Comparison of ENCODE assay signal across 8 cellular contexts in the genomic region with DNA sequence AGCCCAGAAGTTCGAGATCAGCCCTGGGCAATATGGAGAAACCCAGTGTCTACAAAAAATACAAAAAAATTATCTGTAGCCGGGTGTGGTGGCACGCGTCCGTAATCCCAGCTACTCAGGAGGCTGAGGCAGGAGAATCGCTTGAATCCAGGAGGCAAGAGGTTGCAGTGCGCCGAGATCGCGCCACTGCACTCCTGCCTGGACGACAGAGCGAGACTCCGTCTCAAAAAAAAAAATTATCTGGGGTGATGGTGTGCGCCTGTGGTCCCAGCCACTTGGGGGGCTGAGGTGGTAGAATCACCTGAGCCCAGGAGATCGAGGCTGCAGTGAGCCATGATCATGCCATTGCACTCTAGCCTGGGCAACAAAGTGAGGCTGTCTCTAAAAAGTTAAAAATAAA. TPM values are rescaled to one million over a fixed set of nuclear protein-coding genes. Genes with fewer than 3 reads are reported as not detected.
A peak's percentile ranks its signal among the peaks of the same experiment; 100 is the strongest.
DNase-seq lines count a peak whose midpoint lies in the region; ATAC-seq, FAIRE-seq and TF ChIP-seq lines count a peak whose summit lies in the region.
"Not testable (repeated sequence)": the region's sequence is repeated elsewhere in the genome, so short reads cannot be mapped to it uniquely, and the experiment has no call there.

No MANE protein-coding gene starts in this region.

- TF ChIP-seq CTCF in brain (conservative IDR thresholded peaks at IDR 0.05); endothelial cell of umbilical vein (IDR thresholded peaks at IDR 0.05; ENCODE audit: extremely low read depth in 1 of 2, insufficient read depth in 1 of 2, low read depth in 1 of 2, low read length in 2 of 2); right atrium auricular region (IDR thresholded peaks at IDR 0.05); sigmoid colon (IDR thresholded peaks at IDR 0.05); tibial artery (IDR thresholded peaks at IDR 0.05): not testable (repeated sequence)

- not testable (repeated sequence) for H3K9me3 Mint-ChIP-seq in brain, naive B cell

- H3K9ac ChIP-seq in BLaER1 treated with 17β-estradiol and CSF1 and Interleukin-3, amounts not matched to agents 10 nM and 100 nM; Karpas-422 (ENCODE audit: low read length): not testable (repeated sequence)
- H3K9ac ChIP-seq in endothelial cell of umbilical vein (replicated peaks; ENCODE audit: extremely low read depth, insufficient read depth, low read length) = peak overlapping the region; percentile 91

- not testable (repeated sequence) for TF ChIP-seq POLR2A in endothelial cell of umbilical vein (IDR thresholded peaks at IDR 0.05; ENCODE audit: low read depth, low read length); sigmoid colon (IDR thresholded peaks at IDR 0.05)

- H3K4me3 Mint-ChIP-seq in brain = peak overlapping the region in 1 of 5 experiments; percentile 25
- not testable (repeated sequence) for H3K4me3 Mint-ChIP-seq in naive B cell

- not testable (repeated sequence) for H3K4me3 ChIP-seq in BLaER1 treated with 17β-estradiol and CSF1 and Interleukin-3, amounts not matched to agents 10 nM and 100 nM; Karpas-422 (ENCODE audit: low read length); endothelial cell of umbilical vein (replicated peaks in 1 of 3; ENCODE audit: insufficient read depth in 1 of 3, low read depth in 1 of 3, low read length in 3 of 3); right atrium auricular region; sigmoid colon; tibial artery

- not testable (repeated sequence) for H3K27me3 Mint-ChIP-seq in brain, naive B cell

- POLR2A ChIA-PET in endothelial cell of umbilical vein (lab: Charles Lee) = not testable (repeated sequence)

- H3K36me3 ChIP-seq in BLaER1 treated with 17β-estradiol and CSF1 and Interleukin-3, amounts not matched to agents 10 nM and 100 nM = peaks cover 8 to 26% (median 15%) of the 10 kb centered on the region in 11 experiments; a peak in 19 of 22 replicates
- not testable (repeated sequence) for H3K36me3 ChIP-seq in Karpas-422 (ENCODE audit: insufficient read depth, low read length); endothelial cell of umbilical vein (ENCODE audit: control insufficient read depth in 2 of 2, extremely low read depth in 1 of 2, insufficient read depth in 2 of 2, low read length in 2 of 2); right atrium auricular region; sigmoid colon; tibial artery

- H3K4me2 ChIP-seq in BLaER1 treated with 17β-estradiol and CSF1 and Interleukin-3, amounts not matched to agents 10 nM and 100 nM = peak overlapping the region in 10 of 11 experiments; percentile 7 to 73 (median 48); a peak in 14 of 22 replicates
- H3K4me2 ChIP-seq in Karpas-422 (ENCODE audit: low read depth, low read length, poor library complexity, severe bottlenecking) = peak overlapping the region; percentile 68
- H3K4me2 ChIP-seq in endothelial cell of umbilical vein (ENCODE audit: insufficient read depth, low read length) = not testable (repeated sequence)

- H3K4me1 Mint-ChIP-seq in brain (peaks cover 65% of the 10 kb centered on the region), naive B cell (peaks cover 57 to 84% (median 74%) of the 10 kb centered on the region in 3 donors)

- not testable (repeated sequence) for H3K9me2 ChIP-seq in Karpas-422 (replicated peaks; ENCODE audit: insufficient read depth, low read length)

- H3K27ac ChIP-seq in BLaER1 treated with 17β-estradiol and CSF1 and Interleukin-3, amounts not matched to agents 10 nM and 100 nM; Karpas-422 (ENCODE audit: low read length): not testable (repeated sequence)
- H3K27ac ChIP-seq in endothelial cell of umbilical vein (ENCODE audit: insufficient read depth, low read depth, low read length) = peak overlapping the region; percentile 98
- H3K27ac ChIP-seq in right atrium auricular region = peak overlapping the region; percentile 73 to 94
- H3K27ac ChIP-seq in sigmoid colon = peak overlapping the region; percentile 74 to 88 (median 85)
- peak overlapping the region; percentile 54 to 71 for H3K27ac ChIP-seq in tibial artery

- dilution Hi-C loops in endothelial cell of umbilical vein (cut with MboI; ENCODE audit: extremely low pct_ligation_motif_present, low sequenced_read_pairs) = not testable (repeated sequence)

- not testable (repeated sequence) for BruUV-seq in endothelial cell of umbilical vein (replicated peaks; lab: Mats Ljungman, UMichigan)

- intact Hi-C loops in endothelial cell of umbilical vein (cut with micrococcal nuclease); sigmoid colon (cut with DNase I); tibial artery (cut with DNase I; ENCODE audit: low total_unique reads): not testable (repeated sequence)

- H3K27ac Mint-ChIP-seq in brain (peak overlapping the region in 3 of 5 experiments; percentile 37 to 77 (median 55)), naive B cell (peak overlapping the region in 5 of 6 donors; percentile 47 to 100 (median 97))

- not testable (repeated sequence) for H3K9me3 ChIP-seq in BLaER1 treated with 17β-estradiol and CSF1 and Interleukin-3, amounts not matched to agents 10 nM and 100 nM (replicated peaks in 1 of 11); Karpas-422 (ENCODE audit: low read length); endothelial cell of umbilical vein (replicated peaks; ENCODE audit: control insufficient read depth, insufficient read depth, low read length); right atrium auricular region; sigmoid colon; tibial artery

- TF ChIP-seq EP300 in sigmoid colon (IDR thresholded peaks at IDR 0.05) = not testable (repeated sequence)

- H3K79me2 ChIP-seq in Karpas-422 (ENCODE audit: low read length) (peaks cover 94% of the 10 kb centered on the region), endothelial cell of umbilical vein (ENCODE audit: control insufficient read depth, insufficient read depth, low read length) (peaks cover 93% of the 10 kb centered on the region)

- H3K27me3 ChIP-seq in BLaER1 treated with 17β-estradiol and CSF1 and Interleukin-3, amounts not matched to agents 10 nM and 100 nM; Karpas-422 (ENCODE audit: low read length); endothelial cell of umbilical vein (ENCODE audit: control insufficient read depth in 2 of 2, insufficient read depth in 2 of 2, low read length in 2 of 2); right atrium auricular region; sigmoid colon; tibial artery: not testable (repeated sequence)

- DNase-seq in Karpas-422; endothelial cell of umbilical vein (ENCODE audit: low read depth, low spot score); right atrium auricular region (ENCODE audit: low spot score); naive B cell; sigmoid colon; tibial artery: not testable (repeated sequence)

- WGBS in sigmoid colon, 2 donors = 96 to 98% methylated on average over 15 of the region's 15 CpGs

- not testable (repeated sequence) for H3K9me1 ChIP-seq in endothelial cell of umbilical vein (replicated peaks; ENCODE audit: control insufficient read depth, extremely low read depth, insufficient read depth, low read length)

- FAIRE-seq in endothelial cell of umbilical vein (lab: Jason Lieb, UNC) = not testable (repeated sequence)

- not testable (repeated sequence) for H2AFZ ChIP-seq in Karpas-422 (ENCODE audit: low read length); endothelial cell of umbilical vein (ENCODE audit: low read depth, low read length)

- CTCF ChIA-PET in endothelial cell of umbilical vein (lab: Charles Lee) = interaction anchor here (1.0 kb wide), 1 partner anchor 11 kb away, joined by 4 read pairs; no protein-coding TSS in a partner anchor

- ATAC-seq in naive B cell (ENCODE audit: low read depth in 2 of 2) = not testable (repeated sequence)

- H3K36me3 Mint-ChIP-seq in brain = peaks cover 41% of the 10 kb centered on the region
- H3K36me3 Mint-ChIP-seq in naive B cell = not testable (repeated sequence)

- peaks cover 38 to 61% (median 49%) of the 10 kb centered on the region in 10 experiments for H3K4me1 ChIP-seq in BLaER1 treated with 17β-estradiol and CSF1 and Interleukin-3, amounts not matched to agents 10 nM and 100 nM
- peaks cover 43% of the 10 kb centered on the region for H3K4me1 ChIP-seq in Karpas-422 (ENCODE audit: low read length)
- peaks cover 13% of the 10 kb centered on the region for H3K4me1 ChIP-seq in endothelial cell of umbilical vein (ENCODE audit: control insufficient read depth, extremely low read depth, insufficient read depth, low read length)
- H3K4me1 ChIP-seq in right atrium auricular region = peaks cover 0 to 78% of the 10 kb centered on the region in 2 donors
- peaks cover 0 to 61% (median 52%) of the 10 kb centered on the region in 4 donors for H3K4me1 ChIP-seq in sigmoid colon
- H3K4me1 ChIP-seq in tibial artery = peaks cover 0 to 63% (median 31%) of the 10 kb centered on the region in 4 donors

- H4K20me1 ChIP-seq in BLaER1 treated with 17β-estradiol and CSF1 and Interleukin-3, amounts not matched to agents 10 nM and 100 nM = peaks cover 84 to 100% (median 100%) of the 10 kb centered on the region in 11 experiments
- H4K20me1 ChIP-seq in Karpas-422 (ENCODE audit: insufficient read depth, low read depth, low read length) = peaks cover 12% of the 10 kb centered on the region; the same call in 1 of the 2 replicates
- not testable (repeated sequence) for H4K20me1 ChIP-seq in endothelial cell of umbilical vein (replicated peaks; ENCODE audit: control insufficient read depth, extremely low read depth, insufficient read depth, low read length)

RNA-seq across cellular contexts. Expression of gene MAPK1, which starts 31.0 kb away (rescaled TPM):
- 38.9 and 53.6 TPM in 2 replicates for total RNA-seq in Karpas-422 (2014; rRNA removed; shearing (Covaris generic); ENCODE audit: low replicate concordance)
- polyA plus RNA-seq in brain (ENCODE audit: insufficient read depth, low read depth, low replicate concordance) (59.2 TPM), endothelial cell of umbilical vein (48.3 and 50.9 TPM in 2 replicates), naive B cell (ENCODE audit: low read depth in 6 of 6) (100 to 1,000 TPM in 2 of 6 donors, 10 to 100 TPM in 4; 68.6 to 114 (median 93.2) TPM), sigmoid colon (10 to 100 TPM; 18.0 to 24.0 (median 23.2) TPM)
- total RNA-seq in endothelial cell of umbilical vein (155 and 163 TPM in 2 replicates), right atrium auricular region (10 to 100 TPM; 39.7 to 42.6 TPM), sigmoid colon (10 to 100 TPM; 44.1 to 73.2 (median 48.6) TPM)
- 47.8 and 50.9 TPM in 2 replicates for polyA plus RNA-seq in endothelial cell of umbilical vein (2011; cell fraction: cytosol; rRNA removed)
- polyA plus RNA-seq in endothelial cell of umbilical vein (2011; cell fraction: nucleus; rRNA removed) = 46.5 and 57.4 TPM in 2 replicates
- 77.1 and 112 TPM in 2 replicates for polyA plus RNA-seq in endothelial cell of umbilical vein (2012)
- polyA minus RNA-seq in endothelial cell of umbilical vein = 130 and 145 TPM in 2 replicates
- polyA minus RNA-seq in endothelial cell of umbilical vein (2011; cell fraction: cytosol; rRNA and poly(A)+ RNA removed) = 16.5 TPM
- polyA minus RNA-seq in endothelial cell of umbilical vein (2011; cell fraction: nucleus; rRNA and poly(A)+ RNA removed) = 32.5 and 42.0 TPM in 2 replicates
